8 cellular contexts compared by ENCODE assay signal in the genomic region with DNA sequence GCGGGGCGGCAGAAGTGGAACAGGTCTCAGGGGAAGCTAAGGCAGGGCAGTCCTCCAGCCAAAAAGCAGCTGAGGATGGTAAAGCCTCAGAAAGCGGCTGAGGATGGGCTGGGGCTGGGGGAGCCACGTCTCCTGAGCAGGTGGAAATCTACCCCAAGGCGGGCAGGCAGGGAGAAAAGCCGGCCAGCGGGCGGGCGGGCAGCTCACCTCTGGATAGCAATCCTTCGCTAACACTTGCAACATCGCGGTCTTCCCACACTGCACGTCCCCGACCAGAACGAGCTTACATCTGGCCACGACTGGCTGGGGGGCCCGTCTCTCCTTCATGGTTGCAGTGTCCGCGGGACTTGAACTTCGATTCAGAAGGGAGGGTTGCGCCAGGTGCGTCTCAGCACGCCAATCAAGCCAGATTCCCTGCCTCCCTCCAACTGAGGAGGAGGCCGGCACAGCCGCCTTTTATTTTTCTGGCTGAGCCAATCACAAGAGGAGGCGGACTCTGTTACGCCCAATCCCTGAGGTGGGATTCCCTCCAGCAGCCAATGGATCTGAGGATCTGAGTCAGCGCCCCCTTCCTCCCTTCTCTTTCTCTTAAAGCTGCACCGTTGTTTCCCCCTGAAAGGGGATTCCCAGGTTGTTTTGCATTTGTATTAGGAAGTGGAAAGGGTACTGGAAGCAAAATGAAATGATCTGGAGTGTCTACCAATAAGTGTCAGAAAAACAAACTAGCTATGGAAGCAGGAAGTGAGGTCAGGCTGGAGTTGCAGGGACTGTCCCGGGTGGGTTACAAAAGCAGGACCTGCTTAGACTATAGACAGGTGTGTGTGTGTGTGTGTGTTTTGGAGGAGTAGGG. TPM values are rescaled to one million over a fixed set of nuclear protein-coding genes. Genes with fewer than 3 reads are reported as not detected.
DNase-seq lines count a peak whose midpoint lies in the region; ATAC-seq and TF ChIP-seq lines count a peak whose summit lies in the region.

Gene RND1 (minus strand): TSS at position 430 of the 850 bp plus-strand sequence. CDS start 103 bp downstream, at position 327.

- peak within 1 kb of the TSS; percentile 67 to 89 for H4K8ac ChIP-seq in IMR-90 (ENCODE audit: low read depth in 2 of 2, low read length in 2 of 2)

- intact Hi-C loops in IMR-90 (cut with micrococcal nuclease) = no loop called here
- intact Hi-C loops in OCI-LY7 (cut with micrococcal nuclease; ENCODE audit: unreplicated experiment) = no loop called here

- no peak within 1 kb of the TSS for H3K27ac ChIP-seq in IMR-90 (ENCODE audit: insufficient read depth, low read length)
- peak within 1 kb of the TSS; percentile 45 for H3K27ac ChIP-seq in OCI-LY7 (ENCODE audit: low read depth, low read length, poor library complexity, severe bottlenecking)

- H3K4me3 Mint-ChIP-seq in activated T-cell treated with anti-CD3 and anti-CD28 coated beads, Interleukin-2, amount 50 U/mL, for 24 hours = peak within 1 kb of the TSS; percentile 85

- H3K4me2 ChIP-seq in IMR-90 (ENCODE audit: low read depth, low read length) (peak within 1 kb of the TSS; percentile 93), OCI-LY7 (ENCODE audit: low read length) (peak within 1 kb of the TSS; percentile 93)

- H3K27ac Mint-ChIP-seq in activated T-cell treated with anti-CD3 and anti-CD28 coated beads, Interleukin-2, amount 50 U/mL, for 24 hours = peak within 1 kb of the TSS; percentile 73

- peaks cover 36% of the 10 kb centered on the region for H3K27me3 Mint-ChIP-seq in activated T-cell treated with anti-CD3 and anti-CD28 coated beads, Interleukin-2, amount 50 U/mL, for 24 hours

- H3K4me3 ChIP-seq in IMR-90 (ENCODE audit: insufficient read depth, low read depth, low read length) (peak within 1 kb of the TSS; percentile 72), OCI-LY7 (ENCODE audit: low read depth, low read length, poor library complexity, severe bottlenecking) (peak within 1 kb of the TSS; percentile 86)

- TF ChIP-seq POLR2A in IMR-90 (IDR thresholded peaks at IDR 0.05; ENCODE audit: low read depth, low read length) (peak; percentile 92), erythroblast (IDR thresholded peaks at IDR 0.05; ENCODE audit: low read length) (peak; percentile 85)

- H3K18ac ChIP-seq in IMR-90 (ENCODE audit: low read depth, low read length) = peak within 1 kb of the TSS; percentile 10; the same call in 1 of the 2 replicates

- H3K9me3 Mint-ChIP-seq in activated T-cell treated with anti-CD3 and anti-CD28 coated beads, Interleukin-2, amount 50 U/mL, for 24 hours = no peaks in the 10 kb centered on the region

- H3K9me1 ChIP-seq in IMR-90 (ENCODE audit: insufficient read depth, low read length) = 0 out of 2 replicates have a peak, but pooled peaks cover 5% of the 10 kb centered on the region

- H3K79me1 ChIP-seq in IMR-90 (ENCODE audit: low read depth in 1 of 2, low read length in 2 of 2) = no peaks in the 10 kb centered on the region

- peak within 1 kb of the TSS; percentile 7; the same call in 1 of the 2 replicates for H3K4ac ChIP-seq in IMR-90 (ENCODE audit: low read depth, low read length)

- no peak within 1 kb of the TSS for H2AK5ac ChIP-seq in IMR-90 (ENCODE audit: low read depth, low read length)

- no peaks in the 10 kb centered on the region for H3K9me3 ChIP-seq in IMR-90 (ENCODE audit: control insufficient read depth, insufficient read depth, low read length)
- no peaks in the 10 kb centered on the region for H3K9me3 ChIP-seq in OCI-LY7 (ENCODE audit: low read length)

- H3K4me1 ChIP-seq in IMR-90 (ENCODE audit: control insufficient read depth, insufficient read depth, low read length) (no peaks in the 10 kb centered on the region), OCI-LY7 (ENCODE audit: insufficient read depth, low read length, poor library complexity, severe bottlenecking) (peaks cover 36% of the 10 kb centered on the region)

- H4K20me1 ChIP-seq in IMR-90 (ENCODE audit: insufficient read depth, low read length) (no peaks in the 10 kb centered on the region; the same call in 1 of the 2 replicates), OCI-LY7 (ENCODE audit: insufficient read depth, low read length) (0 out of 2 replicates have a peak, but pooled peaks cover 14% of the 10 kb centered on the region)

- no peak within 1 kb of the TSS for H3K9ac ChIP-seq in IMR-90 (ENCODE audit: low read depth, low read length)

- TF ChIP-seq RAD21 in IMR-90 (IDR thresholded peaks at IDR 0.05; ENCODE audit: low read length) = no peak

- no peaks in the 10 kb centered on the region for H3K36me3 ChIP-seq in IMR-90 (ENCODE audit: control insufficient read depth, insufficient read depth, low read length)
- H3K36me3 ChIP-seq in OCI-LY7 (ENCODE audit: insufficient read depth, low read length) = peaks cover 16% of the 10 kb centered on the region; the same call in 1 of the 2 replicates

- TF ChIP-seq CTCF in IMR-90 (conservative IDR thresholded peaks at IDR 0.05; ENCODE audit: low read depth, low read length) = no peak
- peak; percentile 50 for TF ChIP-seq CTCF in OCI-LY7 (conservative IDR thresholded peaks at IDR 0.05; ENCODE audit: low read length)

- H4K91ac ChIP-seq in IMR-90 (ENCODE audit: insufficient read depth, low read depth, low read length) = peak within 1 kb of the TSS; percentile 27; the same call in 1 of the 2 replicates

- CTCF ChIA-PET in IMR-90 (lab: Yijun Ruan, JAX) (interaction anchor here (0.8 to 2.2 kb wide), 4 partner anchors 12 to 25 kb away, joined by 3 to 6 read pairs (median 3); no protein-coding TSS in a partner anchor), OCI-LY7 (lab: Charles Lee; ENCODE audit: unreplicated experiment) (interaction anchor here (0.5 to 1.8 kb wide), 4 partner anchors 13 to 152 kb away, joined by 3 to 6 read pairs (median 3); partner anchors contain the start of gene ARF3)

- peak; percentile 90 for DNase-seq in DMS153 (lab: John Stamatoyannopoulos, UW)
- DNase-seq in IMR-90 = peak; percentile 90
- peak; percentile 98 for DNase-seq in OCI-LY7 (ENCODE audit: low spot score)
- peak; percentile 85 for DNase-seq in activated T-cell treated with anti-CD3 and anti-CD28 coated beads, Interleukin-2, amount 50 U/mL, for 24 hours
- DNase-seq in erythroblast (lab: John Stamatoyannopoulos, UW) = peak; percentile 86 to 87
- DNase-seq in mucosa of gallbladder (ENCODE audit: low spot score) = peak; percentile 93
- peak; percentile 38 to 61 for DNase-seq in stimulated activated CD8-positive, alpha-beta memory T cell treated with anti-CD3 and anti-CD28 coated beads, Interleukin-4, amount 100 ng/mL, for 4 hours (ENCODE audit: low read depth in 2 of 2, low spot score in 1 of 2)

- no peak within 1 kb of the TSS for H3K23ac ChIP-seq in IMR-90 (ENCODE audit: low read depth, low read length)

- in situ Hi-C loops in IMR-90 (cut with MboI; ENCODE audit: low sequenced_read_pairs) = no loop called here

- peak within 1 kb of the TSS; percentile 96 for H2AFZ ChIP-seq in IMR-90 (replicated peaks; ENCODE audit: low read length, poor library complexity)
- peak within 1 kb of the TSS; percentile 79 for H2AFZ ChIP-seq in OCI-LY7 (ENCODE audit: low read length)

- H3K56ac ChIP-seq in IMR-90 (ENCODE audit: extremely low read depth, insufficient read depth, low read length) = no peak within 1 kb of the TSS

- no peaks in the 10 kb centered on the region for H3K9me2 ChIP-seq in OCI-LY7 (ENCODE audit: insufficient read depth, low read length)

- no peak within 1 kb of the TSS for H2BK120ac ChIP-seq in IMR-90 (ENCODE audit: low read depth, low read length)

- dilution Hi-C loops in IMR-90 (cut with HindIII; ENCODE audit: low sequenced_read_pairs, unreplicated experiment) = no loop called here

- 0 out of 2 replicates have a peak within 1 kb of the TSS, but pooled peaks have one; percentile 45 for H3K14ac ChIP-seq in IMR-90 (replicated peaks; ENCODE audit: low read depth, low read length)

- H2BK20ac ChIP-seq in IMR-90 (ENCODE audit: low read depth, low read length) = no peak within 1 kb of the TSS

- no peaks in the 10 kb centered on the region for H3K36me3 Mint-ChIP-seq in activated T-cell treated with anti-CD3 and anti-CD28 coated beads, Interleukin-2, amount 50 U/mL, for 24 hours (ENCODE audit: low read depth)

- peak within 1 kb of the TSS; percentile 2 for H2AK9ac ChIP-seq in IMR-90 (replicated peaks; ENCODE audit: low read depth, low read length, poor library complexity)

- H3K79me2 ChIP-seq in OCI-LY7 (ENCODE audit: insufficient read depth, low read depth, low read length) = no peaks in the 10 kb centered on the region

- peak; percentile 95 for ATAC-seq in GM21529 (IDR thresholded peaks at IDR 0.05; ENCODE audit: unreplicated experiment)
- ATAC-seq in IMR-90 (ENCODE audit: low read depth) = peak; percentile 100

- peaks cover 44% of the 10 kb centered on the region for H3K27me3 ChIP-seq in IMR-90 (ENCODE audit: control insufficient read depth, insufficient read depth, low read length)

- peaks cover 24% of the 10 kb centered on the region for H3K4me1 Mint-ChIP-seq in activated T-cell treated with anti-CD3 and anti-CD28 coated beads, Interleukin-2, amount 50 U/mL, for 24 hours (ENCODE audit: low read depth)

- no peak within 1 kb of the TSS for H2BK5ac ChIP-seq in IMR-90 (ENCODE audit: low read depth, low read length, poor library complexity, severe bottlenecking)

- H2BK15ac ChIP-seq in IMR-90 (ENCODE audit: low read depth, low read length) = no peak within 1 kb of the TSS

- peak within 1 kb of the TSS; percentile 43 for H4K5ac ChIP-seq in IMR-90 (ENCODE audit: low read depth, low read length)

- WGBS in IMR-90 (ENCODE audit: extremely low coverage in 2 of 2, insufficient read length in 1 of 2), 2 experiments = 0% methylated on average over 4 of the region's 30 CpGs; no CpG with 5 or more reads in 1 of the 2 experiments

- BruUV-seq in IMR-90 (replicated peaks; lab: Mats Ljungman, UMichigan) (no TSS peak), OCI-LY7 (replicated peaks; lab: Mats Ljungman, UMichigan) (TSS peak; percentile 81)

- POLR2A ChIA-PET in IMR-90 (lab: Charles Lee; ENCODE audit: unreplicated experiment) = interaction anchor here (0.5 to 0.6 kb wide), 2 partner anchors 11 to 653 kb away, joined by 3 read pairs; no protein-coding TSS in a partner anchor
- POLR2A ChIA-PET in OCI-LY7 (lab: Charles Lee) = interaction anchor here (0.7 to 4.2 kb wide), 18 partner anchors 8 to 1159 kb away, joined by 3 to 47 read pairs (median 4); partner anchors contain the start of genes ARF3 and DDX23

TF ChIP-seq in IMR-90, 13 proteins besides CTCF, POLR2A, EP300 and RAD21 (continues in another document):
- no peak for TF ChIP-seq MXI1 (IDR thresholded peaks at IDR 0.05; ENCODE audit: borderline replicate concordance, low read depth, low read length)
- TF ChIP-seq MAFK (IDR thresholded peaks at IDR 0.05; ENCODE audit: low read depth, low read length) = peak; percentile 72
- TF ChIP-seq BHLHE40 (IDR thresholded peaks at IDR 0.05; ENCODE audit: low read depth, low read length) = no peak
- no peak for TF ChIP-seq SMC3 (IDR thresholded peaks at IDR 0.05; ENCODE audit: low read depth, low read length)
- TF ChIP-seq MAZ (IDR thresholded peaks at IDR 0.05; ENCODE audit: borderline replicate concordance, low read depth, low read length) = peak; percentile 39; the same call in 1 of the 2 replicates

RNA-seq across cellular contexts. Expression of gene RND1, which starts in this region (rescaled TPM):
- total RNA-seq in IMR-90 (2012; rRNA removed) = under 0.01 TPM in 1 of 2 replicates, not detected in the other
- polyA plus RNA-seq in IMR-90 (2012; rRNA removed) = 0.21 and 0.26 TPM in 2 replicates
- 0.13 and 0.62 TPM in 2 replicates for polyA plus RNA-seq in IMR-90 (2012; cell fraction: cytosol; rRNA removed)
- 0.17 and 0.31 TPM in 2 replicates for polyA plus RNA-seq in IMR-90 (2012; cell fraction: nucleus; rRNA removed; ENCODE audit: low replicate concordance)
- 6.5 and 7.3 TPM in 2 replicates for total RNA-seq in OCI-LY7 (2014; rRNA removed; shearing (Covaris generic))
- 12.7 and 13.9 TPM in 2 replicates for total RNA-seq in OCI-LY7 (2022)
- 14.6 TPM for total RNA-seq in mucosa of gallbladder

Comparison
In these comparisons a context has a peak if more than half of its experiments do, and no peak if none do; other contexts are left out.
1. Peak in DNase-seq, ATAC-seq, H3K4me3 ChIP-seq and H3K4me2 ChIP-seq in IMR-90; RNA of the gene not detected or under 1 TPM.